8 cellular contexts compared by ENCODE assay signal in genomic region chr10:102504179-102504975, GRCh38. TPM values are rescaled to one million over a fixed set of nuclear protein-coding genes. Genes with fewer than 3 reads are reported as not detected.
DNase-seq lines count a peak whose midpoint lies in the region; ATAC-seq and TF ChIP-seq lines count a peak whose summit lies in the region.

No MANE protein-coding gene starts in this region.

- peak overlapping the region; percentile 79 to 91 (median 86) for H3K4me3 ChIP-seq in BLaER1 treated with 17β-estradiol and CSF1 and Interleukin-3, amounts not matched to agents 10 nM and 100 nM
- H3K4me3 ChIP-seq in LNCaP clone FGC (ENCODE audit: low read depth, low read length): peak overlapping the region; percentile 83
- H3K4me3 ChIP-seq in fibroblast of lung (replicated peaks in 1 of 4; ENCODE audit: control extremely low read depth in 1 of 4, insufficient read depth in 1 of 4, low read depth in 3 of 4, low read length in 4 of 4): peak overlapping the region; percentile 81 to 92 (median 86)
- H3K4me3 ChIP-seq in upper lobe of right lung: peak overlapping the region; percentile 78

- H3K27me3 Mint-ChIP-seq in naive thymus-derived CD8-positive, alpha-beta T cell: no peaks in the 10 kb centered on the region
- no peaks in the 10 kb centered on the region for H3K27me3 Mint-ChIP-seq in natural killer cell treated with Interleukin-12 subunit alpha and Interleukin-12 subunit beta and Interleukin-15 and Interleukin-18, amount 100 ng/mL, for 72 hours

- no peak for ATAC-seq in naive thymus-derived CD8-positive, alpha-beta T cell
- ATAC-seq in upper lobe of right lung: no peak
- ATAC-seq in GM21723 (IDR thresholded peaks at IDR 0.05; ENCODE audit: unreplicated experiment): no peak
- ATAC-seq in natural killer cell treated with Interleukin-12 subunit alpha and Interleukin-12 subunit beta and Interleukin-15 and Interleukin-18, amount 100 ng/mL, for 72 hours: no peak

- H4K20me1 ChIP-seq in BLaER1 treated with 17β-estradiol and CSF1 and Interleukin-3, amounts not matched to agents 10 nM and 100 nM: peaks cover 58 to 76% (median 71%) of the 10 kb centered on the region in 11 experiments
- H4K20me1 ChIP-seq in fibroblast of lung (ENCODE audit: control insufficient read depth, extremely low read depth, insufficient read depth, low read length): no peaks in the 10 kb centered on the region

- no peak overlapping the region for H3K4me3 Mint-ChIP-seq in naive thymus-derived CD8-positive, alpha-beta T cell
- no peak overlapping the region for H3K4me3 Mint-ChIP-seq in natural killer cell treated with Interleukin-12 subunit alpha and Interleukin-12 subunit beta and Interleukin-15 and Interleukin-18, amount 100 ng/mL, for 72 hours

- peak overlapping the region; percentile 71 to 92 (median 85) for H3K9ac ChIP-seq in BLaER1 treated with 17β-estradiol and CSF1 and Interleukin-3, amounts not matched to agents 10 nM and 100 nM
- peak overlapping the region; percentile 64 for H3K9ac ChIP-seq in fibroblast of lung (ENCODE audit: insufficient read depth, low read length)

- peak overlapping the region in 8 of 10 donors; percentile 60 to 94 (median 88) for H3K27ac Mint-ChIP-seq in naive thymus-derived CD8-positive, alpha-beta T cell
- peak overlapping the region in 1 of 2 donors; percentile 80 for H3K27ac Mint-ChIP-seq in natural killer cell treated with Interleukin-12 subunit alpha and Interleukin-12 subunit beta and Interleukin-15 and Interleukin-18, amount 100 ng/mL, for 72 hours

- intact Hi-C loops in upper lobe of right lung (cut with DNase I): no loop called here

- peak overlapping the region; percentile 52 to 76 (median 69) for H3K27ac ChIP-seq in BLaER1 treated with 17β-estradiol and CSF1 and Interleukin-3, amounts not matched to agents 10 nM and 100 nM
- H3K27ac ChIP-seq in fibroblast of lung (ENCODE audit: insufficient read depth, low read length): peak overlapping the region; percentile 46
- peak overlapping the region; percentile 77 for H3K27ac ChIP-seq in upper lobe of right lung

- peaks cover 47% of the 10 kb centered on the region for H3K79me2 ChIP-seq in fibroblast of lung (ENCODE audit: control insufficient read depth, insufficient read depth, low read length)

- H3K36me3 Mint-ChIP-seq in naive thymus-derived CD8-positive, alpha-beta T cell: peaks cover 0 to 15% (median 0%) of the 10 kb centered on the region in 3 donors
- no peaks in the 10 kb centered on the region for H3K36me3 Mint-ChIP-seq in natural killer cell treated with Interleukin-12 subunit alpha and Interleukin-12 subunit beta and Interleukin-15 and Interleukin-18, amount 100 ng/mL, for 72 hours

- no peak for TF ChIP-seq CTCF in LNCaP clone FGC (IDR thresholded peaks at IDR 0.05; ENCODE audit: control insufficient read depth, extremely low read depth, insufficient read depth)
- TF ChIP-seq CTCF in fibroblast of lung (conservative IDR thresholded peaks at IDR 0.05 in 1 of 2, IDR thresholded peaks at IDR 0.05 in 1 of 2; ENCODE audit: low read depth in 1 of 2, low read length in 2 of 2): no peak
- no peak for TF ChIP-seq CTCF in upper lobe of right lung (IDR thresholded peaks at IDR 0.05)

- POLR2A ChIA-PET in naive thymus-derived CD8-positive, alpha-beta T cell (lab: Charles Lee): interaction anchor here (0.5 to 3.9 kb wide), 20 partner anchors 54 to 448 kb away, joined by 3 to 43 read pairs (median 4); partner anchors contain the start of genes ARL3, ARMH3, BORCS7 and C10orf95

- no peaks in the 10 kb centered on the region for H3K9me3 ChIP-seq in BLaER1 treated with 17β-estradiol and CSF1 and Interleukin-3, amounts not matched to agents 10 nM and 100 nM (replicated peaks in 1 of 11)
- H3K9me3 ChIP-seq in fibroblast of lung (ENCODE audit: control insufficient read depth, insufficient read depth, low read depth, low read length) (no peaks in the 10 kb centered on the region), upper lobe of right lung (no peaks in the 10 kb centered on the region)

- H3K27me3 ChIP-seq in BLaER1 treated with 17β-estradiol and CSF1 and Interleukin-3, amounts not matched to agents 10 nM and 100 nM: no peaks in the 10 kb centered on the region
- H3K27me3 ChIP-seq in fibroblast of lung (ENCODE audit: control insufficient read depth, insufficient read depth, low read length) (no peaks in the 10 kb centered on the region), upper lobe of right lung (no peaks in the 10 kb centered on the region)

- peak overlapping the region; percentile 73 for H2AFZ ChIP-seq in fibroblast of lung (ENCODE audit: low read length)

- peaks cover 7 to 39% (median 21%) of the 10 kb centered on the region in 11 experiments; a peak in 20 of 22 replicates for H3K36me3 ChIP-seq in BLaER1 treated with 17β-estradiol and CSF1 and Interleukin-3, amounts not matched to agents 10 nM and 100 nM
- H3K36me3 ChIP-seq in fibroblast of lung (ENCODE audit: control insufficient read depth, insufficient read depth, low read length) (no peaks in the 10 kb centered on the region), upper lobe of right lung (peaks cover 3% of the 10 kb centered on the region)

- H3K4me2 ChIP-seq in BLaER1 treated with 17β-estradiol and CSF1 and Interleukin-3, amounts not matched to agents 10 nM and 100 nM: peak overlapping the region; percentile 81 to 99 (median 96)
- H3K4me2 ChIP-seq in fibroblast of lung (ENCODE audit: extremely low read depth, insufficient read depth, low read length): peak overlapping the region; percentile 94

- DNase-seq in LNCaP clone FGC (ENCODE audit: low read depth) (no peak), fibroblast of lung (ENCODE audit: low read depth in 2 of 2) (peak; percentile 28 to 32), upper lobe of right lung (peak; percentile 71)
- peak; percentile 39 for DNase-seq in activated CD8-positive, alpha-beta memory T cell treated with anti-CD3 and anti-CD28 coated beads, Interleukin-2, amount 50 U/mL, for 4 hours
- peak in 7 of 10 donors; percentile 4 to 67 (median 24) for DNase-seq in naive thymus-derived CD8-positive, alpha-beta T cell
- DNase-seq in natural killer cell treated with Interleukin-12 subunit alpha and Interleukin-12 subunit beta and Interleukin-15 and Interleukin-18, amount 100 ng/mL, for 72 hours (ENCODE audit: low spot score): no peak

- peaks cover 20 to 39% (median 30%) of the 10 kb centered on the region in 4 donors for H3K4me1 Mint-ChIP-seq in naive thymus-derived CD8-positive, alpha-beta T cell
- H3K4me1 Mint-ChIP-seq in natural killer cell treated with Interleukin-12 subunit alpha and Interleukin-12 subunit beta and Interleukin-15 and Interleukin-18, amount 100 ng/mL, for 72 hours (ENCODE audit: low read depth in 2 of 2): peaks cover 11 to 26% of the 10 kb centered on the region in 2 donors

- H3K9me3 Mint-ChIP-seq in naive thymus-derived CD8-positive, alpha-beta T cell: no peaks in the 10 kb centered on the region
- no peaks in the 10 kb centered on the region for H3K9me3 Mint-ChIP-seq in natural killer cell treated with Interleukin-12 subunit alpha and Interleukin-12 subunit beta and Interleukin-15 and Interleukin-18, amount 100 ng/mL, for 72 hours

- peaks cover 61 to 72% (median 69%) of the 10 kb centered on the region in 10 experiments for H3K4me1 ChIP-seq in BLaER1 treated with 17β-estradiol and CSF1 and Interleukin-3, amounts not matched to agents 10 nM and 100 nM
- peaks cover 4% of the 10 kb centered on the region for H3K4me1 ChIP-seq in fibroblast of lung (ENCODE audit: control insufficient read depth, extremely low read depth, insufficient read depth, low read length)
- peaks cover 45% of the 10 kb centered on the region for H3K4me1 ChIP-seq in upper lobe of right lung

RNA-seq across cellular contexts. Expression of gene SUFU, which starts 0.6 kb away (rescaled TPM):
- total RNA-seq in fibroblast of lung: 2.6 and 4.3 TPM in 2 replicates
- 5.6 and 8.2 TPM in 2 replicates for polyA plus RNA-seq in fibroblast of lung
- 8.9 and 11.5 TPM in 2 replicates for polyA plus RNA-seq in fibroblast of lung (2012)
- polyA minus RNA-seq in fibroblast of lung (ENCODE audit: low replicate concordance): 22.2 and 55.5 TPM in 2 replicates
- total RNA-seq in naive thymus-derived CD8-positive, alpha-beta T cell: 10 to 100 TPM; 11.8 to 14.3 TPM
- polyA plus RNA-seq in naive thymus-derived CD8-positive, alpha-beta T cell: 1 to 10 TPM; 2.3 to 7.4 (median 3.0) TPM
- 13.5 TPM for total RNA-seq in upper lobe of right lung
- total RNA-seq in natural killer cell treated with Interleukin-12 subunit alpha and Interleukin-12 subunit beta and Interleukin-15 and Interleukin-18, amount 100 ng/mL, for 72 hours: 10 to 100 TPM in 1 of 2 donors, 1 to 10 TPM in 1; 6.8 to 10.9 TPM

RNA-seq across cellular contexts. Expression of gene ACTR1A, which starts 1.9 kb away (rescaled TPM):
- 94.8 and 128 TPM in 2 replicates for total RNA-seq in fibroblast of lung
- 125 and 155 TPM in 2 replicates for polyA plus RNA-seq in fibroblast of lung
- polyA plus RNA-seq in fibroblast of lung (2012): 126 and 161 TPM in 2 replicates
- polyA minus RNA-seq in fibroblast of lung (ENCODE audit: low replicate concordance): 267 and 301 TPM in 2 replicates
- 10 to 100 TPM; 50.7 to 57.4 TPM for total RNA-seq in naive thymus-derived CD8-positive, alpha-beta T cell
- 10 to 100 TPM; 45.9 to 60.7 (median 55.4) TPM for polyA plus RNA-seq in naive thymus-derived CD8-positive, alpha-beta T cell
- 92.5 TPM for total RNA-seq in upper lobe of right lung
- total RNA-seq in natural killer cell treated with Interleukin-12 subunit alpha and Interleukin-12 subunit beta and Interleukin-15 and Interleukin-18, amount 100 ng/mL, for 72 hours: 100 to 1,000 TPM in 1 of 2 donors, 10 to 100 TPM in 1; 84.5 to 108 TPM

RNA-seq across cellular contexts. Expression of gene C10orf95, which starts 53.0 kb away (rescaled TPM):
- total RNA-seq in fibroblast of lung (under 0.01 and 0.17 TPM in 2 replicates), upper lobe of right lung (3.1 TPM)
- polyA plus RNA-seq in fibroblast of lung: not detected in 2 replicates
- not detected in 2 replicates for polyA plus RNA-seq in fibroblast of lung (2012)
- polyA minus RNA-seq in fibroblast of lung (ENCODE audit: low replicate concordance): not detected in 2 replicates
- under 1 TPM; 0.52 to 0.73 TPM for total RNA-seq in naive thymus-derived CD8-positive, alpha-beta T cell
- under 1 TPM; 0.68 to 0.97 (median 0.68) TPM for polyA plus RNA-seq in naive thymus-derived CD8-positive, alpha-beta T cell
- under 1 TPM in 1 of 2 donors, not detected in 1; 0.98 TPM for total RNA-seq in natural killer cell treated with Interleukin-12 subunit alpha and Interleukin-12 subunit beta and Interleukin-15 and Interleukin-18, amount 100 ng/mL, for 72 hours

Comparison
In these comparisons a context has a peak if more than half of its experiments do, and no peak if none do; other contexts are left out.
1. DNase-seq: peak in activated CD8-positive, alpha-beta memory T cell treated with anti-CD3 and anti-CD28 coated beads, Interleukin-2, amount 50 U/mL, for 4 hours (single experiment), fibroblast of lung (2 of 2), naive thymus-derived CD8-positive, alpha-beta T cell (7 of 10) and upper lobe of right lung (single experiment); none in LNCaP clone FGC (single experiment) and natural killer cell treated with Interleukin-12 subunit alpha and Interleukin-12 subunit beta and Interleukin-15 and Interleukin-18, amount 100 ng/mL, for 72 hours (single experiment).
2. Peak in every context shown above with its lines, with median percentiles within 50 percentile points of each other: H3K27ac ChIP-seq and H3K4me3 ChIP-seq.